23 cellular contexts compared by ENCODE assay signal in the genomic region with DNA sequence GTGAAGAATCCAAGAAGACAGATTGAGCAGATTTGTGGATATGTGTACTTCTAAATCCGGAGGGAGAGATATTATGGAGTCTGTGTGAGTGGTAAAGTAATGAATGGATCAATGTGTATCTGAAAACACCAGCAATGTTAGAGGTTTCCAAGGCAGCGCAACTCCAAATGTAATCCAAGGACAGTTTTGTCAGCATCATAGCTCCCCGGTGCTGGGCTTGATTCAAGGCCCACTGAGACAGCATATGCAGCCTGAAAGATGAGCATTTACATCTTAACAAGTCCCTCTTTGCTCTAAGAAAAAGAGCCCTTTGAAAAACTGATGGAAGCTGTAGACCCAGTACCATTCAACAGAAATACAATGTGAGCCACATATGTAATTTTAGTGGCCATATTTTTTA.
"Had no signal": no experiment of that assay in that cellular context is flagged by ENCODE, and none has a peak within 500 bp of the region (broad histone marks: within the 10 kb centered on the region; RNA-seq: fewer than 3 reads in every experiment).

No MANE protein-coding gene starts in this region.

- H3K4me3 ChIP-seq: neural progenitor cell, ovary, psoas muscle, right lobe of liver, sigmoid colon, stomach, thoracic aorta, thyroid gland, tibial nerve, upper lobe of left lung, vagina had no signal

- H3K9ac ChIP-seq: neural progenitor cell, parathyroid adenoma had no signal

- H3K4me1 ChIP-seq: neural progenitor cell, parathyroid adenoma, psoas muscle, upper lobe of left lung had no signal

- H3K36me3 ChIP-seq: neural progenitor cell, ovary, right lobe of liver, sigmoid colon, stomach, thoracic aorta, thyroid gland, tibial nerve, upper lobe of left lung, vagina had no signal

- H2AFZ ChIP-seq: neural progenitor cell, parathyroid adenoma had no signal

- H3K79me2 ChIP-seq: parathyroid adenoma had no signal

- H3K27ac ChIP-seq: neural progenitor cell, ovary, parathyroid adenoma, psoas muscle, right lobe of liver, sigmoid colon, stomach, thoracic aorta, thyroid gland, tibial nerve, upper lobe of left lung, vagina had no signal

- DNase-seq: occipital lobe; ovary; posterior cingulate gyrus; psoas muscle; right cardiac atrium; right lobe of liver; sigmoid colon; small intestine; stimulated activated CD4-positive, alpha-beta T cell treated with anti-CD3 and anti-CD28 coated beads, Interleukin-15, amount 100 ng/mL, for 24 hours; stimulated activated CD4-positive, alpha-beta T cell treated with anti-CD3 and anti-CD28 coated beads, Interleukin-2, amount 100 ng/mL, for 24 hours; stimulated activated CD4-positive, alpha-beta T cell treated with anti-CD3 and anti-CD28 coated beads, Interleukin-2, amount 100 ng/mL, for 48 hours; stimulated activated CD4-positive, alpha-beta T cell treated with anti-CD3 and anti-CD28 coated beads, Interleukin-4, amount 100 ng/mL, for 24 hours; stimulated activated naive B cell treated with anti-CD40 and anti-IgM and Interleukin-4, amounts not matched to agents 10 μg/mL and 1 μg/mL and 100 μg/mL, for 72 hours; stimulated activated naive CD4-positive, alpha-beta T cell treated with Interleukin-2 at 50 U/mL for 16 hours; stomach; thyroid gland; trophoblast cell; upper lobe of left lung had no signal

- H3K27me3 ChIP-seq: neural progenitor cell, ovary, right lobe of liver, sigmoid colon, stomach, thyroid gland, tibial nerve, upper lobe of left lung, vagina had no signal

- H3K4me2 ChIP-seq: neural progenitor cell had no signal

- H3K9me3 ChIP-seq: ovary, psoas muscle, right lobe of liver, sigmoid colon, stomach, thoracic aorta, thyroid gland, tibial nerve, upper lobe of left lung, vagina had no signal
